Comparison of ENCODE assay signal across 7 cellular contexts in genomic region chr20:44888226-44889103, GRCh38. TPM values are rescaled to one million over a fixed set of nuclear protein-coding genes. Genes with fewer than 3 reads are reported as not detected.
DNase-seq lines count a peak whose midpoint lies in the region; ATAC-seq and TF ChIP-seq lines count a peak whose summit lies in the region.

No MANE protein-coding gene starts in this region.

- POLR2A ChIA-PET in OCI-LY7 (lab: Charles Lee): interaction anchor here (0.7 to 1.6 kb wide), 11 partner anchors 10 to 577 kb away, joined by 3 to 6 read pairs (median 3); partner anchors contain the start of genes FITM2 and PABPC1L

- intact Hi-C loops in OCI-LY7 (cut with micrococcal nuclease; ENCODE audit: unreplicated experiment): loop anchor here (5.0 kb wide), 1 partner anchor 79 kb away; the partner anchor contains the start of gene STK4
- intact Hi-C loops in prostate gland (cut with DNase I): loop anchor here (5.0 kb wide), 1 partner anchor 79 kb away; the partner anchor contains the start of gene STK4

- DNase-seq in OCI-LY7 (ENCODE audit: low spot score) (peak; percentile 42), prostate gland (ENCODE audit: low spot score) (no peak), germinal center (ENCODE audit: low spot score) (no peak), cerebellar nuclear complex (lab: John Stamatoyannopoulos, UW) (no peak)
- no peak for DNase-seq in effector memory CD4-positive, alpha-beta T cell

- H3K27me3 ChIP-seq in effector memory CD4-positive, alpha-beta T cell (replicated peaks; ENCODE audit: control insufficient read depth, insufficient read depth, low read length, poor library complexity, severe bottlenecking): no peaks in the 10 kb centered on the region
- H3K27me3 ChIP-seq in prostate gland (replicated peaks; ENCODE audit: insufficient read depth): no peaks in the 10 kb centered on the region

- H4K20me1 ChIP-seq in OCI-LY7 (ENCODE audit: insufficient read depth, low read length): peaks cover 60% of the 10 kb centered on the region

- H3K9me3 ChIP-seq in OCI-LY7 (ENCODE audit: low read length) (no peaks in the 10 kb centered on the region), prostate gland (no peaks in the 10 kb centered on the region)
- no peaks in the 10 kb centered on the region for H3K9me3 ChIP-seq in effector memory CD4-positive, alpha-beta T cell (ENCODE audit: control insufficient read depth, low read length)

- no peaks in the 10 kb centered on the region for H3K9me2 ChIP-seq in OCI-LY7 (ENCODE audit: insufficient read depth, low read length)

- no peak overlapping the region for H2AFZ ChIP-seq in OCI-LY7 (ENCODE audit: low read length)

- BruUV-seq in OCI-LY7 (replicated peaks; lab: Mats Ljungman, UMichigan): no TSS peak

- peak; percentile 33; the same call in 1 of the 3 replicates for TF ChIP-seq CTCF in GM12872 (IDR thresholded peaks at IDR 0.05; ENCODE audit: insufficient read depth, low read depth, low read length)
- TF ChIP-seq CTCF in OCI-LY7 (conservative IDR thresholded peaks at IDR 0.05; ENCODE audit: low read length): peak; percentile 60
- TF ChIP-seq CTCF in prostate gland (IDR thresholded peaks at IDR 0.05): peak in 3 of 4 experiments; percentile 29 to 70 (median 58)

- H3K36me3 ChIP-seq in OCI-LY7 (ENCODE audit: insufficient read depth, low read length) (peaks cover 67% of the 10 kb centered on the region), prostate gland (no peaks in the 10 kb centered on the region)
- peaks cover 4% of the 10 kb centered on the region for H3K36me3 ChIP-seq in effector memory CD4-positive, alpha-beta T cell (ENCODE audit: control insufficient read depth, insufficient read depth, low read length)

- peak overlapping the region; percentile 42 for H3K27ac ChIP-seq in OCI-LY7 (ENCODE audit: low read depth, low read length, poor library complexity, severe bottlenecking)
- peak overlapping the region; percentile 56 for H3K27ac ChIP-seq in effector memory CD4-positive, alpha-beta T cell (ENCODE audit: insufficient read depth, low read length, poor library complexity, severe bottlenecking)
- no peak overlapping the region for H3K27ac ChIP-seq in prostate gland

- no peak for ATAC-seq in GM18909 (IDR thresholded peaks at IDR 0.05; ENCODE audit: poor library complexity, unreplicated experiment)

- peak overlapping the region; percentile 88 for H3K4me2 ChIP-seq in OCI-LY7 (ENCODE audit: low read length)

- peaks cover 46% of the 10 kb centered on the region for H3K4me1 ChIP-seq in OCI-LY7 (ENCODE audit: insufficient read depth, low read length, poor library complexity, severe bottlenecking)
- peaks cover 49% of the 10 kb centered on the region for H3K4me1 ChIP-seq in effector memory CD4-positive, alpha-beta T cell (ENCODE audit: control insufficient read depth, insufficient read depth, low read length, poor library complexity, severe bottlenecking)
- peaks cover 18% of the 10 kb centered on the region for H3K4me1 ChIP-seq in prostate gland (replicated peaks)

- H3K79me2 ChIP-seq in OCI-LY7 (ENCODE audit: insufficient read depth, low read depth, low read length): peaks cover 79% of the 10 kb centered on the region

- H3K4me3 ChIP-seq in OCI-LY7 (ENCODE audit: low read depth, low read length, poor library complexity, severe bottlenecking) (peak overlapping the region; percentile 92), prostate gland (no peak overlapping the region)
- H3K4me3 ChIP-seq in effector memory CD4-positive, alpha-beta T cell (ENCODE audit: insufficient read depth, low read depth, low read length, poor library complexity, severe bottlenecking): peak overlapping the region; percentile 97

- CTCF ChIA-PET in OCI-LY7 (lab: Charles Lee; ENCODE audit: unreplicated experiment): no interaction called here

- 54% methylated on average over 6 of the region's 6 CpGs for WGBS in prostate gland

- TF ChIP-seq POLR2A in prostate gland (IDR thresholded peaks at IDR 0.05): no peak

RNA-seq across cellular contexts. Expression of gene YWHAB, which starts 3.0 kb away (rescaled TPM):
- 60.5 and 72.8 TPM in 2 replicates for total RNA-seq in OCI-LY7 (2014; rRNA removed; shearing (Covaris generic))
- total RNA-seq in OCI-LY7 (2022) (245 and 256 TPM in 2 replicates), prostate gland (100 to 1,000 TPM; 122 to 131 TPM)

RNA-seq across cellular contexts. Expression of gene PABPC1L, which starts 21.4 kb away (rescaled TPM):
- 48.8 and 58.7 TPM in 2 replicates for total RNA-seq in OCI-LY7 (2014; rRNA removed; shearing (Covaris generic))
- total RNA-seq in OCI-LY7 (2022) (171 and 203 TPM in 2 replicates), prostate gland (10 to 100 TPM; 35.6 to 48.9 TPM)

Comparison
In these comparisons a context has a peak if more than half of its experiments do, and no peak if none do; other contexts are left out.
1. H3K27ac ChIP-seq: peak in OCI-LY7 (single experiment) and effector memory CD4-positive, alpha-beta T cell (single experiment); none in prostate gland (0 of 2).
2. H3K4me3 ChIP-seq: peak in OCI-LY7 (single experiment) and effector memory CD4-positive, alpha-beta T cell (single experiment); none in prostate gland (0 of 2).
3. Peak in every context shown above with its lines, with median percentiles within 50 percentile points of each other: CTCF ChIP-seq.